Comparison of ENCODE assay signal across 26 cellular contexts in the genomic region with DNA sequence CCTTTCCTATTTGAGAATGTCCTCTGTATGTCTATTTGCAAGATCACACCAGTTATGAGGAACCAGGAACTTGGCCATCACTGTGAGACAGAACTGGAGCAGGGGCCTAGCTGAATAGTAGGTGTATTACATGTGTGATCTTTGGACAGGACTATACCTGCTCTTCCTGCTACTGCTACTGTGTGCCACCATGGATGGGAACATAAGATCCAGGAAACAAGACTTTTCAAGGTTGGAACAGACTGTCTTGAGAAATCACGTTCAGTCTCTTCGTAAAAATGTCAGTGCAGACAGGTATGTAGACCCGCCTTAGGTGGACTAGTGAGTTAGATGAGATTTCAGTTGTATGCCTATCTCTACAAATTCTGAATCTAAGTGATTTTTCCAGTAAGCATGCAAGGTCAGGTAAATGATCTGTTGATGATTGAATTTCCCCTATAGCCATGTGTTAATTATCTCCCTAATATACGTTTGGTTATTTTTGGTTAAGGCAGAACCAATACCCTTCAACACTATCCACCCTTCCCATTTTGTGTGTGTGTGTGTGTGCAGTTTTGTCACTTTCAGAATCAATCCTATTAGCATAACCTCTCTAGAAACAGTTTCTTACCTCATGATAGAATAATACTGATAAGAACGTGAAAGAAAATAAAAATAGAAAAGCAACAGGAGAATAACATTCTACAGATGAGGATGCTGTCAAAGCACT.
"Had no signal": no experiment of that assay in that cellular context is flagged by ENCODE, and none has a peak within 500 bp of the region (broad histone marks: within the 10 kb centered on the region; RNA-seq: fewer than 3 reads in every experiment).

No MANE protein-coding gene starts in this region.

- H3K4me3 ChIP-seq: left lung, lower lobe of right lung, pancreas, prostate gland, sigmoid colon, spleen, tibial nerve, vagina had no signal

- H3K27me3 ChIP-seq: left lung, pancreas, sigmoid colon, spleen, tibial nerve, vagina had no signal

- FAIRE-seq: keratinocyte, pancreas, small intestine had no signal

- ATAC-seq: left cardiac atrium; left lung; lower lobe of right lung; naive thymus-derived CD8-positive, alpha-beta T cell; pancreas; right cardiac atrium; stimulated activated memory B cell treated with anti-CD40 and anti-IgM and Interleukin-4, amounts not matched to agents 10 μg/mL and 1 μg/mL and 100 μg/mL, for 72 hours; stimulated activated naive CD8-positive, alpha-beta T cell treated with anti-CD3 and anti-CD28 coated beads, Interleukin-15, amount 100 ng/mL, for 72 hours had no signal

- H3K9me3 ChIP-seq: left lung, lower lobe of right lung, pancreas, prostate gland, sigmoid colon, spleen, tibial nerve, vagina had no signal

- H3K4me1 ChIP-seq: lower lobe of right lung, pancreas, prostate gland had no signal

- DNase-seq: hippocampal formation; kidney glomerular epithelial cell; left cardiac atrium; lower lobe of right lung; mammary epithelial cell; mesenchymal stem cell; naive thymus-derived CD8-positive, alpha-beta T cell; nucleus accumbens; pancreas; posterior cingulate gyrus; retina; right cardiac atrium; sigmoid colon; small intestine; spleen; stimulated activated CD4-positive, alpha-beta T cell treated with anti-CD3 and anti-CD28 coated beads, Interleukin-4, amount 100 ng/mL, for 24 hours; stimulated activated CD8-positive, alpha-beta memory T cell treated with anti-CD3 and anti-CD28 coated beads, Interleukin-4, amount 100 ng/mL, for 48 hours; stimulated activated naive CD4-positive, alpha-beta T cell treated with Interleukin-2 at 50 U/mL for 16 hours; stimulated activated naive CD8-positive, alpha-beta T cell treated with anti-CD3 and anti-CD28 coated beads, Interleukin-15, amount 100 ng/mL, for 72 hours; substantia nigra had no signal

- H3K36me3 ChIP-seq: pancreas, prostate gland had no signal

- H3K27ac ChIP-seq: left lung, lower lobe of right lung, pancreas, prostate gland, sigmoid colon, spleen, tibial nerve, vagina had no signal
